Comparison of ENCODE assay signal across 2 cellular contexts in the genomic region with DNA sequence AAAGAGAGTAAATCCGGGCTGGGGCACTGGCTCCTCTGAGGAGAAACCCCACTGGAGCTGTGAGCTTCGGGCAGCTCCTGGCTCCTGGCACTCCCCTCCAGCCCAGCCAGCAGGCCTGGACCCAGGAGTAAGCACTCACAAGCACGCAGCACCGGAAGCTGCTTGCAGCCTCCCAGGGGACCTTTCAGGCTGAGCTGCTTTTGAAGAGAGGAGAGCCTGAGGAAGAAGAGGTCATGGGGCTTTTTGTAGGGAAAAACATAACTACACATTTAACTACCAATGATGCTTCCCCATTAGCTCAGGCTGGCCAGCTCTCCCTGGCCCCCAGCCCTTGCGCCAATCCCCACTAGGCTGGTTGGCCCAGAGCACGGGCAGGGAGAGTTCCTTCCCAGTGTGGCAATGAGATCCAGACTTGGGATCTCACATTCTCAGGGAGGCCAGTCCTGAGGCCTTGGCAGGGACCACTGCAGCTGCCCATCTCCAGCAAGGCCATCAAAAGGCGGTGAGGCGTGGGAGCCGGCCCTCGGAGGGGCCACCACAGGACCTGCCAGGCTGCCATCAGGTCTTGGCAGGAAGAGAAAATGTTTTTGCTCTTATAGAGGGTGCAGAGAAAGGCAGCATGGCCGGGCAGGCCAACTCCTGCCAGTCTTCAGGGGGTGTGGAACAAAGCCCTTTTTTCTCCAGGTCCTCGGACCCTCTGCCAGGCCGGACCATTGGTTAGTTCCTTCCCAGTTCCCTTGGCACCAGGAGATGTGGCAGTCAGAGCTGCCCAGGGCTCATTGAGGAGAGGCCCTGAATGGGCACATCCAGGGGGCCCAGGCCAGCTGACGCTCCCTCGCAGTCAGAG.
TF ChIP-seq lines count a peak whose summit lies in the region.

No MANE protein-coding gene starts in this region.

TF ChIP-seq in A549, 52 proteins besides CTCF, POLR2A, EP300 and RAD21:
- TF ChIP-seq JUN (IDR thresholded peaks at IDR 0.05) = no peak
- TF ChIP-seq NR3C1 (IDR thresholded peaks at IDR 0.05) = no peak
- no peak for TF ChIP-seq TFCP2L1 (CRISPR knock-in tag; IDR thresholded peaks at IDR 0.05)
- no peak for TF ChIP-seq NFE2L2 (conservative IDR thresholded peaks at IDR 0.05; ENCODE audit: low read length)
- TF ChIP-seq, protein P1, sequence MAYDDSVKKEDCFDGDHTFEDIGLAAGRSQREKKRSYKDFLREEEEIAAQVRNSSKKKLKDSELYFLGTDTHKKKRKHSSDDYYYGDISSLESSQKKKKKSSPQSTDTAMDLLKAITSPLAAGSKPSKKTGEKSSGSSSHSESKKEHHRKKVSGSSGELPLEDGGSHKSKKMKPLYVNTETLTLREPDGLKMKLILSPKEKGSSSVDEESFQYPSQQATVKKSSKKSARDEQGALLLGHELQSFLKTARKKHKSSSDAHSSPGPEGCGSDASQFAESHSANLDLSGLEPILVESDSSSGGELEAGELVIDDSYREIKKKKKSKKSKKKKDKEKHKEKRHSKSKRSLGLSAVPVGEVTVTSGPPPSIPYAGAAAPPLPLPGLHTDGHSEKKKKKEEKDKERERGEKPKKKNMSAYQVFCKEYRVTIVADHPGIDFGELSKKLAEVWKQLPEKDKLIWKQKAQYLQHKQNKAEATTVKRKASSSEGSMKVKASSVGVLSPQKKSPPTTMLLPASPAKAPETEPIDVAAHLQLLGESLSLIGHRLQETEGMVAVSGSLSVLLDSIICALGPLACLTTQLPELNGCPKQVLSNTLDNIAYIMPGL (CRISPR knock-in tag; IDR thresholded peaks at IDR 0.05; ENCODE audit: borderline replicate concordance) = no peak
- TF ChIP-seq MAZ (IDR thresholded peaks at IDR 0.05; ENCODE audit: borderline replicate concordance, low read depth, low read length) = no peak
- TF ChIP-seq POLR2AphosphoS2 (conservative IDR thresholded peaks at IDR 0.05; ENCODE audit: low read length) = no peak
- TF ChIP-seq HDAC2 (IDR thresholded peaks at IDR 0.05) = no peak
- no peak for TF ChIP-seq KDM1A (IDR thresholded peaks at IDR 0.05; ENCODE audit: low read depth)

TF ChIP-seq in SK-N-SH, 30 proteins besides CTCF, POLR2A, EP300 and RAD21:
- TF ChIP-seq USF1 (IDR thresholded peaks at IDR 0.05; ENCODE audit: borderline replicate concordance, low read depth) (no peak), CHD2 (IDR thresholded peaks at IDR 0.05; ENCODE audit: low read length, partially characterized antibody) (no peak)
